24 cellular contexts compared by ENCODE assay signal in the genomic region with DNA sequence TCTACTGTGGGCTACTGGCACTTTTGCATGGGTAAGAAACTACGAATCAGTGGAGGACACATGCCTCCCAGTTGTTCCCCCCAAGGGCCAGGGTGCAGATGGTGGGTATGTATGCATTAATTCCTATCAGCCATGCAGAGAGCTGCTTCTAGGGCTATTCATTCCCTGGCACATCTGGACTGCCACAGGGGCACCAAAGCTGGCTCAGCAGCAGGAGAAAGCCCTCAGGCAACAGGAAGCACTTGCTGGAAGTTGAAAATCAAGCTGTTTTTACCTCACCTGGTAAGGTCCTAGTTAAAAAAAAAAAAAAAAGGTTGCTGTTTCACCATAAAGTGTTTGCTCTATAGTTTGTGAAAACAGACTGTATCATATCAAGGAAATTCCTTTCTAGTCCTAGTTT.
DNase-seq lines count a peak whose midpoint lies in the region; ATAC-seq and TF ChIP-seq lines count a peak whose summit lies in the region.
"Had no signal": no experiment of that assay in that cellular context is flagged by ENCODE, and none has a peak within 500 bp of the region (broad histone marks: within the 10 kb centered on the region; RNA-seq: fewer than 3 reads in every experiment).

No MANE protein-coding gene starts in this region.

- H3K4me2 ChIP-seq in PC-3 (ENCODE audit: low read length): no peak overlapping the region
- H3K4me2 ChIP-seq in Karpas-422 (ENCODE audit: low read depth, low read length, poor library complexity, severe bottlenecking): no peak overlapping the region
- H3K4me2 ChIP-seq: BLaER1 treated with 17β-estradiol and CSF1 and Interleukin-3, amounts not matched to agents 10 nM and 100 nM had no signal

- no peaks in the 10 kb centered on the region for H3K27me3 ChIP-seq in BE2C
- no peaks in the 10 kb centered on the region for H3K27me3 ChIP-seq in PC-3 (ENCODE audit: low read length)
- H3K27me3 ChIP-seq in Karpas-422 (ENCODE audit: low read length): no peaks in the 10 kb centered on the region
- H3K27me3 ChIP-seq: BLaER1 treated with 17β-estradiol and CSF1 and Interleukin-3, amounts not matched to agents 10 nM and 100 nM had no signal

- no TSS peak for BruUV-seq in PC-3 (replicated peaks; lab: Mats Ljungman, UMichigan)

- no peaks in the 10 kb centered on the region for H3F3A ChIP-seq in PC-3 (ENCODE audit: low read length, unreplicated experiment)

- peak; percentile 56 for ATAC-seq in PC-3
- no peak for ATAC-seq in HG02623 (IDR thresholded peaks at IDR 0.05; ENCODE audit: unreplicated experiment)

- DNase-seq in BE2C: peak; percentile 32
- peak; percentile 5 for DNase-seq in ELF-1 (ENCODE audit: low read depth, low spot score)
- peak; percentile 56 for DNase-seq in PC-3
- peak; percentile 20 for DNase-seq in glutamatergic neuron
- no peak for DNase-seq in HK-2 (ENCODE audit: unreplicated experiment)
- DNase-seq in Karpas-422: no peak
- no peak for DNase-seq in OCI-M1 (lab: John Stamatoyannopoulos, UW)
- DNase-seq: CD4-positive, alpha-beta T cell; DMS79; EL; GF-D8; IMR-90; KG1; MM.1S; NCI-H1694; NCI-H2029 treated with DMSO at 0.1 percent for 48 hours; NCI-H345; NCI-H774; NK-92 treated with Interleukin-12 subunit alpha and Interleukin-12 subunit beta, amount 100 ng/mL, for 24 hours; SIG-M5; T-helper 2 cell had no signal

- no peaks in the 10 kb centered on the region for H3K27me3 Mint-ChIP-seq in glutamatergic neuron (ENCODE audit: unreplicated experiment)
- H3K27me3 Mint-ChIP-seq: CD4-positive, alpha-beta T cell had no signal

- H3K36me3 ChIP-seq in BE2C (no peaks in the 10 kb centered on the region), PC-3 (ENCODE audit: low read depth, low read length) (no peaks in the 10 kb centered on the region), Karpas-422 (ENCODE audit: insufficient read depth, low read length) (no peaks in the 10 kb centered on the region)
- H3K36me3 ChIP-seq: BLaER1 treated with 17β-estradiol and CSF1 and Interleukin-3, amounts not matched to agents 10 nM and 100 nM had no signal

- H3K4me3 ChIP-seq in BE2C (ENCODE audit: low read depth, low read length): no peak overlapping the region
- H3K4me3 ChIP-seq in PC-3 (ENCODE audit: low read length): no peak overlapping the region
- H3K4me3 ChIP-seq in Karpas-422 (ENCODE audit: low read length): no peak overlapping the region
- H3K4me3 ChIP-seq: BLaER1 treated with 17β-estradiol and CSF1 and Interleukin-3, amounts not matched to agents 10 nM and 100 nM; SK-N-MC had no signal

- peaks cover 9% of the 10 kb centered on the region for H3K4me1 Mint-ChIP-seq in glutamatergic neuron (ENCODE audit: low read depth, unreplicated experiment)

- H3K79me2 ChIP-seq in PC-3 (ENCODE audit: low read length) (no peaks in the 10 kb centered on the region), Karpas-422 (ENCODE audit: low read length) (no peaks in the 10 kb centered on the region)

- no peak overlapping the region for H3K9ac ChIP-seq in PC-3 (ENCODE audit: low read length)
- H3K9ac ChIP-seq in Karpas-422 (ENCODE audit: low read length): no peak overlapping the region
- H3K9ac ChIP-seq: BLaER1 treated with 17β-estradiol and CSF1 and Interleukin-3, amounts not matched to agents 10 nM and 100 nM had no signal

- H3K9me3 Mint-ChIP-seq in glutamatergic neuron (ENCODE audit: unreplicated experiment): no peaks in the 10 kb centered on the region

- no peaks in the 10 kb centered on the region for H3K9me3 ChIP-seq in BE2C
- H3K9me3 ChIP-seq in PC-3 (ENCODE audit: low read length): no peaks in the 10 kb centered on the region
- no peaks in the 10 kb centered on the region for H3K9me3 ChIP-seq in Karpas-422 (ENCODE audit: low read length)
- H3K9me3 ChIP-seq: BLaER1 treated with 17β-estradiol and CSF1 and Interleukin-3, amounts not matched to agents 10 nM and 100 nM had no signal

- no peaks in the 10 kb centered on the region for H3K36me3 Mint-ChIP-seq in glutamatergic neuron (ENCODE audit: unreplicated experiment)

- TF ChIP-seq CTCF in BE2C (IDR thresholded peaks at IDR 0.05; ENCODE audit: low read depth, low read length) (no peak), PC-3 (conservative IDR thresholded peaks at IDR 0.05; ENCODE audit: low read depth, low read length) (no peak), glutamatergic neuron (IDR thresholded peaks at IDR 0.05; ENCODE audit: partially characterized antibody, unreplicated experiment) (no peak)

- H3K4me3 Mint-ChIP-seq in glutamatergic neuron (ENCODE audit: unreplicated experiment): no peak overlapping the region
- H3K4me3 Mint-ChIP-seq: CD4-positive, alpha-beta T cell had no signal

- H3K9me2 ChIP-seq in PC-3 (replicated peaks; ENCODE audit: low read length) (no peaks in the 10 kb centered on the region), Karpas-422 (replicated peaks; ENCODE audit: insufficient read depth, low read length) (no peaks in the 10 kb centered on the region)

- H4K20me1 ChIP-seq in PC-3 (ENCODE audit: low read length): no peaks in the 10 kb centered on the region
- no peaks in the 10 kb centered on the region for H4K20me1 ChIP-seq in Karpas-422 (ENCODE audit: insufficient read depth, low read depth, low read length)
- H4K20me1 ChIP-seq: BLaER1 treated with 17β-estradiol and CSF1 and Interleukin-3, amounts not matched to agents 10 nM and 100 nM had no signal

- peaks cover 6% of the 10 kb centered on the region; the same call in 1 of the 2 replicates for H3K4me1 ChIP-seq in BE2C
- no peaks in the 10 kb centered on the region for H3K4me1 ChIP-seq in PC-3 (ENCODE audit: insufficient read depth, low read length)
- H3K4me1 ChIP-seq in Karpas-422 (ENCODE audit: low read length): peaks cover 10% of the 10 kb centered on the region; the same call in 1 of the 2 replicates

- intact Hi-C loops in PC-3 (cut with micrococcal nuclease): loop anchor here (5.0 to 10.0 kb wide), 2 partner anchors 201 to 493 kb away; no protein-coding TSS in a partner anchor

- CTCF ChIA-PET in PC-3 (lab: Charles Lee): interaction anchor here (0.6 kb wide), 1 partner anchor 433 kb away, joined by 4 read pairs; no protein-coding TSS in a partner anchor

- no peak overlapping the region for H2AFZ ChIP-seq in PC-3 (ENCODE audit: low read length)
- H2AFZ ChIP-seq in Karpas-422 (ENCODE audit: low read length): no peak overlapping the region

- no peak overlapping the region for H3K27ac Mint-ChIP-seq in glutamatergic neuron (ENCODE audit: unreplicated experiment)
- H3K27ac Mint-ChIP-seq: CD4-positive, alpha-beta T cell had no signal

- POLR2A ChIA-PET in PC-3 (lab: Charles Lee; ENCODE audit: unreplicated experiment): no interaction called here

- H3K27ac ChIP-seq in PC-3 (ENCODE audit: low read length) (no peak overlapping the region), Karpas-422 (ENCODE audit: low read length) (no peak overlapping the region)
- H3K27ac ChIP-seq: BLaER1 treated with 17β-estradiol and CSF1 and Interleukin-3, amounts not matched to agents 10 nM and 100 nM; SK-N-MC had no signal

Comparison
In these comparisons a context has a peak if more than half of its experiments do, and no peak if none do; other contexts are left out.
1. DNase-seq: peak in BE2C (single experiment), ELF-1 (single experiment), PC-3 (single experiment) and glutamatergic neuron (single experiment); none in HK-2 (single experiment), Karpas-422 (single experiment) and OCI-M1 (single experiment).